ENCODE assay signal across 8 cellular contexts in genomic region chr12:122062832-122063690, GRCh38. TPM values are rescaled to one million over a fixed set of nuclear protein-coding genes. Genes with fewer than 3 reads are reported as not detected.
A peak's percentile ranks its signal among the peaks of the same experiment; 100 is the strongest.
DNase-seq lines count a peak whose midpoint lies in the region; ATAC-seq and TF ChIP-seq lines count a peak whose summit lies in the region.

No MANE protein-coding gene starts in this region.

- H3K36me3 ChIP-seq in HUES64 (ENCODE audit: insufficient read depth, low read length) = peaks cover 28% of the 10 kb centered on the region
- H3K36me3 ChIP-seq in ovary = no peaks in the 10 kb centered on the region

- H3K4me3 ChIP-seq in AG04450 (ENCODE audit: low read depth, low read length) (no peak overlapping the region; the same call in 1 of the 2 replicates), HUES64 (ENCODE audit: low read length) (no peak overlapping the region), ovary (no peak overlapping the region)

- no peaks in the 10 kb centered on the region for H3K9me3 ChIP-seq in AG04450 (ENCODE audit: control insufficient read depth, insufficient read depth, low read length)
- no peaks in the 10 kb centered on the region for H3K9me3 ChIP-seq in HUES64 (ENCODE audit: insufficient read depth, low read depth, low read length)
- H3K9me3 ChIP-seq in ovary = no peaks in the 10 kb centered on the region

- H3K27ac ChIP-seq in AG04450 (ENCODE audit: low read depth, low read length) (peak overlapping the region; percentile 80), HUES64 (ENCODE audit: low read depth, low read length) (peak overlapping the region; percentile 42; the same call in 1 of the 2 replicates), foreskin keratinocyte (peak overlapping the region; percentile 22), ovary (peak overlapping the region; percentile 45 to 92)

- CTCF ChIA-PET in AG04450 (lab: Charles Lee) = interaction anchor here (0.7 to 2.9 kb wide), 5 partner anchors 9 to 60 kb away, joined by 3 to 14 read pairs (median 3); partner anchors contain the start of gene MLXIP

- ATAC-seq in foreskin keratinocyte (peak; percentile 71), GM18868 (IDR thresholded peaks at IDR 0.05; ENCODE audit: unreplicated experiment) (no peak), HG02763 (IDR thresholded peaks at IDR 0.05; ENCODE audit: unreplicated experiment) (no peak)

- no peak for TF ChIP-seq CTCF in AG04450 (IDR thresholded peaks at IDR 0.05; ENCODE audit: low read depth, low read length)
- TF ChIP-seq CTCF in foreskin keratinocyte (conservative IDR thresholded peaks at IDR 0.05) = no peak
- TF ChIP-seq CTCF in ovary (IDR thresholded peaks at IDR 0.05) = no peak

- POLR2A ChIA-PET in AG04450 (lab: Yijun Ruan, JAX) = interaction anchor here (0.6 to 1.8 kb wide), 5 partner anchors 9 to 28 kb away, joined by 3 to 17 read pairs (median 3); no protein-coding TSS in a partner anchor

- WGBS in HUES64 = 50% methylated on average over 18 of the region's 19 CpGs
- WGBS in ovary, 3 donors = 1 to 4% (median 2%) methylated on average over 19 of the region's 19 CpGs

- no peak for DNase-seq in AG04450 (ENCODE audit: low read depth, low spot score)
- DNase-seq in SW480 (ENCODE audit: low spot score) = peak; percentile 56
- DNase-seq in foreskin keratinocyte = peak; percentile 56 to 82
- peak; percentile 76 to 83 (median 81) for DNase-seq in ovary
- DNase-seq in activated CD8-positive, alpha-beta memory T cell treated with anti-CD3 and anti-CD28 coated beads, Interleukin-2, amount 50 U/mL, for 48 hours = no peak

- H3K9ac ChIP-seq in HUES64 (ENCODE audit: low read depth, low read length) = no peak overlapping the region; the same call in 1 of the 2 replicates

- TF ChIP-seq EP300 in ovary (IDR thresholded peaks at IDR 0.05) = no peak

- intact Hi-C loops in ovary (cut with DNase I) = no loop called here

- H3K4me1 ChIP-seq in HUES64 (ENCODE audit: insufficient read depth, low read length) = peaks cover 20% of the 10 kb centered on the region
- no peaks in the 10 kb centered on the region for H3K4me1 ChIP-seq in foreskin keratinocyte
- H3K4me1 ChIP-seq in ovary (ENCODE audit: insufficient read depth) = peaks cover 32% of the 10 kb centered on the region

- no peaks in the 10 kb centered on the region for H3K27me3 ChIP-seq in AG04450 (ENCODE audit: control insufficient read depth, insufficient read depth, low read length)
- no peaks in the 10 kb centered on the region for H3K27me3 ChIP-seq in HUES64 (ENCODE audit: insufficient read depth, low read length)
- no peaks in the 10 kb centered on the region for H3K27me3 ChIP-seq in foreskin keratinocyte
- H3K27me3 ChIP-seq in ovary = no peaks in the 10 kb centered on the region

- TF ChIP-seq POLR2A in ovary (IDR thresholded peaks at IDR 0.05) = peak; percentile 18

RNA-seq across cellular contexts. Expression of gene MLXIP, which starts 15.5 kb away (rescaled TPM):
- 5.8 and 8.4 TPM in 2 replicates for polyA plus RNA-seq in AG04450 (2011; rRNA removed)
- 11.4 and 11.9 TPM in 2 replicates for polyA minus RNA-seq in AG04450 (2011; rRNA and poly(A)+ RNA removed)
- 14.5 TPM for polyA plus RNA-seq in HUES64 (2013, experiment 1 of 2)
- 17.6 TPM for polyA plus RNA-seq in HUES64 (2013, experiment 2 of 2)
- total RNA-seq in foreskin keratinocyte = 19.2 and 24.2 TPM in 2 replicates
- polyA plus RNA-seq in foreskin keratinocyte = 12.5 and 13.5 TPM in 2 replicates
- 100 to 1,000 TPM in 2 of 7 donors, 10 to 100 TPM in 5; 23.2 to 111 (median 85.9) TPM for total RNA-seq in ovary
- 10 to 100 TPM; 34.0 to 43.7 TPM for polyA plus RNA-seq in ovary

RNA-seq across cellular contexts. Expression of gene BCL7A, which starts 41.4 kb away (rescaled TPM):
- polyA plus RNA-seq in AG04450 (2011; rRNA removed) (4.4 and 4.6 TPM in 2 replicates), foreskin keratinocyte (5.4 and 7.8 TPM in 2 replicates), ovary (1 to 10 TPM; 5.0 to 6.4 TPM)
- 3.6 and 4.0 TPM in 2 replicates for polyA minus RNA-seq in AG04450 (2011; rRNA and poly(A)+ RNA removed)
- 11.8 TPM for polyA plus RNA-seq in HUES64 (2013, experiment 1 of 2)
- 15.8 TPM for polyA plus RNA-seq in HUES64 (2013, experiment 2 of 2)
- total RNA-seq in foreskin keratinocyte (18.2 and 23.2 TPM in 2 replicates), ovary (1 to 10 TPM; 4.4 to 9.1 (median 7.2) TPM)

Comparison
In these comparisons a context has a peak if more than half of its experiments do, and no peak if none do; other contexts are left out.
1. DNase-seq: peak in SW480 (single experiment), foreskin keratinocyte (2 of 2) and ovary (5 of 5); none in AG04450 (single experiment) and activated CD8-positive, alpha-beta memory T cell treated with anti-CD3 and anti-CD28 coated beads, Interleukin-2, amount 50 U/mL, for 48 hours (single experiment).
2. H3K27ac ChIP-seq: peak in every context shown above with its lines; median percentile 80 in AG04450; 68 in ovary; 42 in HUES64; 22 in foreskin keratinocyte.